ENCODE assay signal across 12 cellular contexts in genomic region chr2:65662654-65663432, GRCh38.
DNase-seq lines count a peak whose midpoint lies in the region; ATAC-seq and TF ChIP-seq lines count a peak whose summit lies in the region.
"Had no signal": no experiment of that assay in that cellular context is flagged by ENCODE, and none has a peak within 500 bp of the region (broad histone marks: within the 10 kb centered on the region; RNA-seq: fewer than 3 reads in every experiment).

No MANE protein-coding gene starts in this region.

- H4K91ac ChIP-seq in mesenchymal stem cell (ENCODE audit: low read length): no peak overlapping the region

- H3K27ac Mint-ChIP-seq in MCF 10A (ENCODE audit: low read depth, unreplicated experiment) (peak overlapping the region; percentile 20), brain (peak overlapping the region in 2 of 5 experiments; percentile 14 to 28)

- H3K27ac ChIP-seq in breast epithelium (no peak overlapping the region), mesenchymal stem cell (ENCODE audit: low read length, poor library complexity, severe bottlenecking) (peak overlapping the region; percentile 33), vagina (peak overlapping the region; percentile 18)

- no peak overlapping the region for H3K18ac ChIP-seq in mesenchymal stem cell (ENCODE audit: low read depth in 1 of 2, low read length in 2 of 2)

- no peak overlapping the region for H3K14ac ChIP-seq in mesenchymal stem cell (ENCODE audit: low read length in 2 of 2)

- peaks cover 5% of the 10 kb centered on the region for H3K36me3 Mint-ChIP-seq in MCF 10A (ENCODE audit: insufficient read depth, unreplicated experiment)
- no peaks in the 10 kb centered on the region for H3K36me3 Mint-ChIP-seq in brain

- no peaks in the 10 kb centered on the region for H3K79me1 ChIP-seq in mesenchymal stem cell (replicated peaks; ENCODE audit: low read length, poor library complexity, severe bottlenecking)

- CTCF ChIA-PET in MCF 10A (lab: Yijun Ruan, JAX): no interaction called here

- H2BK5ac ChIP-seq in mesenchymal stem cell (ENCODE audit: low read depth, low read length, poor library complexity, severe bottlenecking): no peak overlapping the region

- no peak overlapping the region for H3K4ac ChIP-seq in mesenchymal stem cell (ENCODE audit: low read depth in 1 of 2, low read length in 2 of 2)

- H3K9me3 ChIP-seq in breast epithelium (no peaks in the 10 kb centered on the region), mesenchymal stem cell (ENCODE audit: control insufficient read depth, low read length) (no peaks in the 10 kb centered on the region), vagina (no peaks in the 10 kb centered on the region)

- no peak overlapping the region for H3K4me3 Mint-ChIP-seq in MCF 10A (ENCODE audit: unreplicated experiment)
- peak overlapping the region in 3 of 5 experiments; percentile 9 to 30 (median 19) for H3K4me3 Mint-ChIP-seq in brain

- H4K8ac ChIP-seq in mesenchymal stem cell (ENCODE audit: low read length): no peak overlapping the region

- no peak overlapping the region for H3K23ac ChIP-seq in mesenchymal stem cell (ENCODE audit: low read length in 2 of 2)

- TF ChIP-seq POLR2A in breast epithelium (IDR thresholded peaks at IDR 0.05) (no peak), vagina (IDR thresholded peaks at IDR 0.05) (no peak)

- no peak for ATAC-seq in GM18861 (IDR thresholded peaks at IDR 0.05; ENCODE audit: unreplicated experiment)

- WGBS in mesenchymal stem cell: 59% methylated on average over 17 of the region's 17 CpGs

- H3K4me1 ChIP-seq in breast epithelium: no peaks in the 10 kb centered on the region
- H3K4me1 ChIP-seq in mesenchymal stem cell (ENCODE audit: control insufficient read depth, insufficient read depth, low read depth, low read length): peaks cover 28% of the 10 kb centered on the region
- H3K4me1 ChIP-seq in vagina: peaks cover 25% of the 10 kb centered on the region

- H3K27me3 Mint-ChIP-seq in MCF 10A (ENCODE audit: insufficient read depth, unreplicated experiment): no peaks in the 10 kb centered on the region
- peaks cover 5% of the 10 kb centered on the region for H3K27me3 Mint-ChIP-seq in brain

- DNase-seq in MCF 10A (ENCODE audit: unreplicated experiment): peak; percentile 61
- DNase-seq in breast epithelium (ENCODE audit: low spot score in 2 of 2): no peak
- DNase-seq in mesenchymal stem cell: peak; percentile 94
- DNase-seq in vagina (ENCODE audit: extremely low spot score in 2 of 2): no peak
- no peak for DNase-seq in CD1c-positive myeloid dendritic cell (ENCODE audit: extremely low spot score)
- DNase-seq in occipital lobe (lab: John Stamatoyannopoulos, UW): no peak
- DNase-seq: anterior cingulate cortex; GF-D8; Right ventricle myocardium superior; stimulated activated CD4-positive, alpha-beta T cell treated with anti-CD3 and anti-CD28 coated beads, Interleukin-1b, Interleukin-23, amount 100 ng/mL, for 48 hours had no signal

- POLR2A ChIA-PET in MCF 10A (lab: Yijun Ruan, JAX): interaction anchor here (0.7 to 1.1 kb wide), 3 partner anchors 19 to 1642 kb away, joined by 3 to 4 read pairs (median 3); no protein-coding TSS in a partner anchor

- H2AFZ ChIP-seq in mesenchymal stem cell (ENCODE audit: low read depth, low read length): no peak overlapping the region

- H2BK120ac ChIP-seq in mesenchymal stem cell (ENCODE audit: low read depth, low read length): no peak overlapping the region

- intact Hi-C loops in MCF 10A (cut with micrococcal nuclease): no loop called here
- intact Hi-C loops in breast epithelium (cut with DNase I; ENCODE audit: low total_unique reads): no loop called here
- intact Hi-C loops in vagina (cut with DNase I): no loop called here

- H3K4me2 ChIP-seq in mesenchymal stem cell (ENCODE audit: low read length, poor library complexity, severe bottlenecking): peak overlapping the region; percentile 58

- H3K4me1 Mint-ChIP-seq in MCF 10A (ENCODE audit: insufficient read depth, unreplicated experiment) (peaks cover 29% of the 10 kb centered on the region), brain (peaks cover 28% of the 10 kb centered on the region)

- BruUV-seq in MCF 10A (replicated peaks; lab: Mats Ljungman, UMichigan): no TSS peak

- H3K4me3 ChIP-seq in breast epithelium (no peak overlapping the region), mesenchymal stem cell (ENCODE audit: insufficient read depth in 1 of 2, low read depth in 1 of 2, low read length in 2 of 2) (peak overlapping the region in 1 of 2 experiments; percentile 50), vagina (peak overlapping the region; percentile 10 to 14)

- no peak overlapping the region for H2BK12ac ChIP-seq in mesenchymal stem cell (ENCODE audit: low read length in 2 of 2)

- peak overlapping the region; percentile 40 for H3K9ac ChIP-seq in mesenchymal stem cell (ENCODE audit: low read length)

- H2BK15ac ChIP-seq in mesenchymal stem cell (ENCODE audit: low read depth, poor library complexity, severe bottlenecking): no peak overlapping the region

- H3K36me3 ChIP-seq in breast epithelium: no peaks in the 10 kb centered on the region
- H3K36me3 ChIP-seq in mesenchymal stem cell (ENCODE audit: control insufficient read depth in 1 of 2, insufficient read depth in 2 of 2, low read depth in 1 of 2, low read length in 2 of 2): no peaks in the 10 kb centered on the region
- no peaks in the 10 kb centered on the region for H3K36me3 ChIP-seq in vagina

- H3K9me3 Mint-ChIP-seq in MCF 10A (ENCODE audit: unreplicated experiment) (peaks cover 2% of the 10 kb centered on the region), brain (peaks cover 0 to 12% (median 9%) of the 10 kb centered on the region in 5 experiments)

- TF ChIP-seq CTCF in MCF 10A (IDR thresholded peaks at IDR 0.05; ENCODE audit: unreplicated experiment) (no peak), breast epithelium (IDR thresholded peaks at IDR 0.05) (no peak), brain (conservative IDR thresholded peaks at IDR 0.05) (no peak), vagina (IDR thresholded peaks at IDR 0.05) (no peak)

- peak overlapping the region; percentile 67 for H2AK5ac ChIP-seq in mesenchymal stem cell (ENCODE audit: low read length, severe bottlenecking)

- no peaks in the 10 kb centered on the region for H3K27me3 ChIP-seq in breast epithelium
- peaks cover 0 to 42% of the 10 kb centered on the region in 2 experiments for H3K27me3 ChIP-seq in mesenchymal stem cell (ENCODE audit: control insufficient read depth in 1 of 2, insufficient read depth in 1 of 2, low read length in 2 of 2)
- no peaks in the 10 kb centered on the region for H3K27me3 ChIP-seq in vagina

Comparison
In these comparisons a context has a peak if more than half of its experiments do, and no peak if none do; other contexts are left out.
1. DNase-seq: peak in MCF 10A (single experiment) and mesenchymal stem cell (single experiment); none in breast epithelium (0 of 2), vagina (0 of 2), CD1c-positive myeloid dendritic cell (single experiment) and occipital lobe (single experiment).
2. H3K27ac ChIP-seq: peak in mesenchymal stem cell (single experiment) and vagina (single experiment); none in breast epithelium (0 of 2).
3. H3K4me3 ChIP-seq: peak in vagina (2 of 2); none in breast epithelium (0 of 3).